Comparison of ENCODE assay signal across 13 cellular contexts in the genomic region with DNA sequence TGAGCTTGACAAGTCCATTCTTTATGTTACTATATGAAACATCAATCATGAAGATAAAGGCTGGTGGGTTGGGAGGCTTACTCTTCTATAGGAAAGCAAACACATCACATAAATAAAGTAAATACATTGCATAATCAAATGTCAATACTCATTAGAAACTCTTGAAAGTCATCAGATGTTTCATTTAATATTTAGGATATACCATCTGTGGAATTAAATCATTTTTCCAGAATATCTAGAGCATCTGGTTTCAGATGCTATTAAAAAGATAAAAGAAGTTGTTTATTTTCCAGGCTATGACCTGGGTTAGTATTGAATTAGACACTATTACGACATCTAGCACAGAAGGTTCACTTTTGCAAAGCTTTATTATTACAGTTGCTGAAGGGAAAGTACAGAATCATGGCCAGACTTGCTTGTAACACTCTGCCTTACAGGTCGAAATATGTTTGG.
DNase-seq lines count a peak whose midpoint lies in the region; ATAC-seq and TF ChIP-seq lines count a peak whose summit lies in the region.
"Had no signal": no experiment of that assay in that cellular context is flagged by ENCODE, and none has a peak within 500 bp of the region (broad histone marks: within the 10 kb centered on the region; RNA-seq: fewer than 3 reads in every experiment).

No MANE protein-coding gene starts in this region.

- TF ChIP-seq CTCF in DOHH2 (IDR thresholded peaks at IDR 0.05; ENCODE audit: low read depth, low read length, poor library complexity, severe bottlenecking) (no peak), ascending aorta (IDR thresholded peaks at IDR 0.05) (no peak), gastroesophageal sphincter (IDR thresholded peaks at IDR 0.05) (no peak), chondrocyte (IDR thresholded peaks at IDR 0.05) (no peak)

- 6 to 22% methylated on average over 2 of the region's 2 CpGs for WGBS in gastroesophageal sphincter (ENCODE audit: low coverage in 1 of 2), 2 donors

- no peak for TF ChIP-seq EP300 in gastroesophageal sphincter (IDR thresholded peaks at IDR 0.05)

- H4K20me1 ChIP-seq in DOHH2 (ENCODE audit: control insufficient read depth, insufficient read depth, low read depth, low read length) = no peaks in the 10 kb centered on the region

- no peak for TF ChIP-seq POLR2A in gastroesophageal sphincter (IDR thresholded peaks at IDR 0.05)

- H3K4me1 ChIP-seq in DOHH2 (ENCODE audit: control insufficient read depth, low read length) (peaks cover 85% of the 10 kb centered on the region), ascending aorta (peaks cover 12 to 70% of the 10 kb centered on the region in 2 donors), gastroesophageal sphincter (peaks cover 57 to 100% (median 65%) of the 10 kb centered on the region in 3 donors)

- no peak overlapping the region for H3K27ac Mint-ChIP-seq in chondrocyte (ENCODE audit: unreplicated experiment)
- H3K27ac Mint-ChIP-seq: activated T-cell treated with anti-CD3 and anti-CD28 coated beads, Interleukin-2, amount 50 U/mL, for 24 hours had no signal

- H3K27ac ChIP-seq in DOHH2 (ENCODE audit: low read depth, low read length) (peak overlapping the region; percentile 88), ascending aorta (peak overlapping the region; percentile 76 to 87), gastroesophageal sphincter (peak overlapping the region; percentile 83 to 96 (median 84))
- H3K27ac ChIP-seq: parathyroid adenoma had no signal

- H3K4me3 ChIP-seq in DOHH2 (ENCODE audit: low read length) = peak overlapping the region; percentile 32
- no peak overlapping the region for H3K4me3 ChIP-seq in ascending aorta
- no peak overlapping the region for H3K4me3 ChIP-seq in gastroesophageal sphincter

- ATAC-seq in gastroesophageal sphincter = peak; percentile 85

- H3K27me3 Mint-ChIP-seq in chondrocyte (ENCODE audit: low read depth) = no peaks in the 10 kb centered on the region
- H3K27me3 Mint-ChIP-seq: activated T-cell treated with anti-CD3 and anti-CD28 coated beads, Interleukin-2, amount 50 U/mL, for 24 hours had no signal

- intact Hi-C loops in ascending aorta (cut with DNase I) = no loop called here
- intact Hi-C loops in posterior vena cava (cut with DNase I) = no loop called here

- no peaks in the 10 kb centered on the region for H3K9me3 Mint-ChIP-seq in chondrocyte (ENCODE audit: low read depth)
- H3K9me3 Mint-ChIP-seq: activated T-cell treated with anti-CD3 and anti-CD28 coated beads, Interleukin-2, amount 50 U/mL, for 24 hours had no signal

- peaks cover 20% of the 10 kb centered on the region for H3F3A ChIP-seq in DOHH2 (ENCODE audit: control insufficient read depth, insufficient read depth)

- H3K9me3 ChIP-seq in DOHH2 (ENCODE audit: control insufficient read depth, insufficient read depth, low read length) (no peaks in the 10 kb centered on the region), ascending aorta (no peaks in the 10 kb centered on the region), gastroesophageal sphincter (no peaks in the 10 kb centered on the region)

- H3K27me3 ChIP-seq in DOHH2 (ENCODE audit: control insufficient read depth, low read length) (no peaks in the 10 kb centered on the region), ascending aorta (no peaks in the 10 kb centered on the region), gastroesophageal sphincter (no peaks in the 10 kb centered on the region)

- peaks cover 38% of the 10 kb centered on the region for H3K36me3 ChIP-seq in DOHH2 (ENCODE audit: control insufficient read depth, low read length)
- H3K36me3 ChIP-seq in ascending aorta = peaks cover 0 to 5% of the 10 kb centered on the region in 2 donors
- no peaks in the 10 kb centered on the region for H3K36me3 ChIP-seq in gastroesophageal sphincter

- DNase-seq in ascending aorta (ENCODE audit: low spot score in 2 of 2) (no peak), renal cortical epithelial cell (ENCODE audit: low read depth) (peak; percentile 19), posterior vena cava (ENCODE audit: low spot score) (no peak), chondrocyte (ENCODE audit: low spot score) (no peak), SW480 (ENCODE audit: low spot score) (no peak)
- DNase-seq in activated CD4-positive, alpha-beta T cell treated with anti-CD3 and anti-CD28 coated beads, Interleukin-2, amount 50 U/mL, for 1 hour = no peak
- DNase-seq: activated T-cell treated with anti-CD3 and anti-CD28 coated beads, Interleukin-2, amount 50 U/mL, for 24 hours; AML-193; anterior cingulate cortex; Kasumi-1 had no signal

- H3K9me2 ChIP-seq in DOHH2 (replicated peaks; ENCODE audit: control insufficient read depth, low read length) = no peaks in the 10 kb centered on the region

- peak overlapping the region; percentile 84 for H3K4me2 ChIP-seq in DOHH2 (ENCODE audit: low read length)

- peaks cover 86% of the 10 kb centered on the region for H3K4me1 Mint-ChIP-seq in chondrocyte (ENCODE audit: low read depth)

- peaks cover 12% of the 10 kb centered on the region for H3K79me2 ChIP-seq in DOHH2 (ENCODE audit: control insufficient read depth, low read length)
- H3K79me2 ChIP-seq: parathyroid adenoma had no signal

- H3K36me3 Mint-ChIP-seq in chondrocyte (ENCODE audit: low read depth) = peaks cover 34% of the 10 kb centered on the region

- no peak overlapping the region for H3K4me3 Mint-ChIP-seq in chondrocyte (ENCODE audit: unreplicated experiment)
- H3K4me3 Mint-ChIP-seq: activated T-cell treated with anti-CD3 and anti-CD28 coated beads, Interleukin-2, amount 50 U/mL, for 24 hours had no signal
